In genomic region chr7:157854066-157854891, GRCh38 we compare ENCODE assay signal across 10 cellular contexts.
DNase-seq lines count a peak whose midpoint lies in the region; ATAC-seq and TF ChIP-seq lines count a peak whose summit lies in the region.
"Had no signal": no experiment of that assay in that cellular context is flagged by ENCODE, and none has a peak within 500 bp of the region (broad histone marks: within the 10 kb centered on the region; RNA-seq: fewer than 3 reads in every experiment).

No MANE protein-coding gene starts in this region.

- H3K9me3 Mint-ChIP-seq in glutamatergic neuron (ENCODE audit: unreplicated experiment) (peaks cover 8% of the 10 kb centered on the region), natural killer cell (no peaks in the 10 kb centered on the region)
- H3K9me3 Mint-ChIP-seq: activated CD4-positive, alpha-beta T cell treated with anti-CD3 and anti-CD28 coated beads, Interleukin-2, amount 10 ng/mL, durations not matched to agents 7 days and 5 days had no signal

- peaks cover 7% of the 10 kb centered on the region for H3K27me3 Mint-ChIP-seq in glutamatergic neuron (ENCODE audit: unreplicated experiment)
- H3K27me3 Mint-ChIP-seq in natural killer cell (ENCODE audit: low read depth in 2 of 2), result no peaks in the 10 kb centered on the region
- H3K27me3 Mint-ChIP-seq: activated CD4-positive, alpha-beta T cell treated with anti-CD3 and anti-CD28 coated beads, Interleukin-2, amount 10 ng/mL, durations not matched to agents 7 days and 5 days had no signal

- no peak overlapping the region for H3K27ac Mint-ChIP-seq in glutamatergic neuron (ENCODE audit: unreplicated experiment)
- H3K27ac Mint-ChIP-seq in natural killer cell, result peak overlapping the region in 1 of 2 donors; percentile 67

- no peak overlapping the region for H3K4me3 Mint-ChIP-seq in glutamatergic neuron (ENCODE audit: unreplicated experiment)
- H3K4me3 Mint-ChIP-seq in natural killer cell, result no peak overlapping the region
- H3K4me3 Mint-ChIP-seq: activated CD4-positive, alpha-beta T cell treated with anti-CD3 and anti-CD28 coated beads, Interleukin-2, amount 10 ng/mL, durations not matched to agents 7 days and 5 days had no signal

- ATAC-seq in natural killer cell (peak; percentile 30 to 68 (median 53)), HG02870 (IDR thresholded peaks at IDR 0.05; ENCODE audit: unreplicated experiment) (no peak)

- H3K36me3 Mint-ChIP-seq in glutamatergic neuron (ENCODE audit: unreplicated experiment), result no peaks in the 10 kb centered on the region
- no peaks in the 10 kb centered on the region for H3K36me3 Mint-ChIP-seq in natural killer cell

- no peak for TF ChIP-seq CTCF in glutamatergic neuron (IDR thresholded peaks at IDR 0.05; ENCODE audit: partially characterized antibody, unreplicated experiment)
- no peak for TF ChIP-seq CTCF in natural killer cell (IDR thresholded peaks at IDR 0.05)

- intact Hi-C loops in natural killer cell (cut with micrococcal nuclease), result no loop called here

- H3K4me1 Mint-ChIP-seq in glutamatergic neuron (ENCODE audit: low read depth, unreplicated experiment) (peaks cover 3% of the 10 kb centered on the region), natural killer cell (peaks cover 9 to 11% of the 10 kb centered on the region in 2 donors)

- peak; percentile 62 for DNase-seq in Ammon's horn (ENCODE audit: low spot score)
- DNase-seq in SIG-M5 treated with dmso at 0.1 percent for 504 hours (lab: John Stamatoyannopoulos, UW; ENCODE audit: unreplicated experiment), result peak; percentile 76
- DNase-seq in glutamatergic neuron, result peak; percentile 53
- no peak for DNase-seq in natural killer cell
- DNase-seq in HT-29 (ENCODE audit: low spot score), result no peak
- no peak for DNase-seq in stimulated activated CD4-positive, alpha-beta T cell treated with anti-CD3 and anti-CD28 coated beads, Interleukin-4, amount 100 ng/mL, for 24 hours
- no peak for DNase-seq in SHP77 (lab: John Stamatoyannopoulos, UW)
- DNase-seq: activated CD4-positive, alpha-beta T cell treated with anti-CD3 and anti-CD28 coated beads, Interleukin-2, amount 10 ng/mL, durations not matched to agents 7 days and 5 days; occipital lobe had no signal

Comparison
In these comparisons a context has a peak if more than half of its experiments do, and no peak if none do; other contexts are left out.
1. DNase-seq: peak in Ammon's horn (single experiment), SIG-M5 treated with dmso at 0.1 percent for 504 hours (single experiment) and glutamatergic neuron (single experiment); none in natural killer cell (single experiment), HT-29 (single experiment), stimulated activated CD4-positive, alpha-beta T cell treated with anti-CD3 and anti-CD28 coated beads, Interleukin-4, amount 100 ng/mL, for 24 hours (single experiment) and SHP77 (0 of 2).